In the genomic region with DNA sequence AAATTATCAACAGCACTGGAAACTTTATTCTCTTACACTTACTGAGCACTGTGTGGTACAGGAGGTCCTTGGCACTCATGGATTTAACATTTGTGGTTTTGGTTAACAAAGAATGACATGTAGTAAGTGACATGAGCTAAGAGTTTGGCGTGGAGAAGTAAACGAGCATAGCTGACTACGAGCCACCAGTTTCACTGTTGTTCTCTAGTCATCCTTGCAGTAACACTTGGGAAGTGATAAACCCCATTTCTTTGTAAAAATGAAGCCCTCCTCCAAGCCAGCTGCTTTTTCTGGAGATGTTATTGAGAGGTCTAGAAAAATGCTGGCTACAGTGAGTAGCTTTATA, we compare ENCODE assay signal across 1 cellular context.
TF ChIP-seq lines count a peak whose summit lies in the region.

No MANE protein-coding gene starts in this region.

TF ChIP-seq in GM12878, 131 proteins besides CTCF, POLR2A, EP300 and RAD21 (continued from another document):
- TF ChIP-seq, protein P1, sequence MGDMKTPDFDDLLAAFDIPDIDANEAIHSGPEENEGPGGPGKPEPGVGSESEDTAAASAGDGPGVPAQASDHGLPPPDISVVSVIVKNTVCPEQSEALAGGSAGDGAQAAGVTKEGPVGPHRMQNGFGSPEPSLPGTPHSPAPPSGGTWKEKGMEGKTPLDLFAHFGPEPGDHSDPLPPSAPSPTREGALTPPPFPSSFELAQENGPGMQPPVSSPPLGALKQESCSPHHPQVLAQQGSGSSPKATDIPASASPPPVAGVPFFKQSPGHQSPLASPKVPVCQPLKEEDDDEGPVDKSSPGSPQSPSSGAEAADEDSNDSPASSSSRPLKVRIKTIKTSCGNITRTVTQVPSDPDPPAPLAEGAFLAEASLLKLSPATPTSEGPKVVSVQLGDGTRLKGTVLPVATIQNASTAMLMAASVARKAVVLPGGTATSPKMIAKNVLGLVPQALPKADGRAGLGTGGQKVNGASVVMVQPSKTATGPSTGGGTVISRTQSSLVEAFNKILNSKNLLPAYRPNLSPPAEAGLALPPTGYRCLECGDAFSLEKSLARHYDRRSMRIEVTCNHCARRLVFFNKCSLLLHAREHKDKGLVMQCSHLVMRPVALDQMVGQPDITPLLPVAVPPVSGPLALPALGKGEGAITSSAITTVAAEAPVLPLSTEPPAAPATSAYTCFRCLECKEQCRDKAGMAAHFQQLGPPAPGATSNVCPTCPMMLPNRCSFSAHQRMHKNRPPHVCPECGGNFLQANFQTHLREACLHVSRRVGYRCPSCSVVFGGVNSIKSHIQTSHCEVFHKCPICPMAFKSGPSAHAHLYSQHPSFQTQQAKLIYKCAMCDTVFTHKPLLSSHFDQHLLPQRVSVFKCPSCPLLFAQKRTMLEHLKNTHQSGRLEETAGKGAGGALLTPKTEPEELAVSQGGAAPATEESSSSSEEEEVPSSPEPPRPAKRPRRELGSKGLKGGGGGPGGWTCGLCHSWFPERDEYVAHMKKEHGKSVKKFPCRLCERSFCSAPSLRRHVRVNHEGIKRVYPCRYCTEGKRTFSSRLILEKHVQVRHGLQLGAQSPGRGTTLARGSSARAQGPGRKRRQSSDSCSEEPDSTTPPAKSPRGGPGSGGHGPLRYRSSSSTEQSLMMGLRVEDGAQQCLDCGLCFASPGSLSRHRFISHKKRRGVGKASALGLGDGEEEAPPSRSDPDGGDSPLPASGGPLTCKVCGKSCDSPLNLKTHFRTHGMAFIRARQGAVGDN (IDR thresholded peaks at IDR 0.05) = no peak
- TF ChIP-seq SREBF2 (IDR thresholded peaks at IDR 0.05; ENCODE audit: low read length) = no peak
- no peak for TF ChIP-seq NR2C2 (IDR thresholded peaks at IDR 0.05; ENCODE audit: borderline replicate concordance, control insufficient read depth, insufficient read length, low read depth)
- no peak for TF ChIP-seq ZSCAN29 (IDR thresholded peaks at IDR 0.05)
- TF ChIP-seq NR2C1 (IDR thresholded peaks at IDR 0.05) = no peak
- TF ChIP-seq CEBPB (IDR thresholded peaks at IDR 0.05; ENCODE audit: borderline replicate concordance in 1 of 2, low read depth in 2 of 2, low read length in 2 of 2) = no peak
- peak; percentile 3 to 55 for TF ChIP-seq IKZF2 (IDR thresholded peaks at IDR 0.05)
- no peak for TF ChIP-seq LARP7 (IDR thresholded peaks at IDR 0.05)
- TF ChIP-seq, protein P2, sequence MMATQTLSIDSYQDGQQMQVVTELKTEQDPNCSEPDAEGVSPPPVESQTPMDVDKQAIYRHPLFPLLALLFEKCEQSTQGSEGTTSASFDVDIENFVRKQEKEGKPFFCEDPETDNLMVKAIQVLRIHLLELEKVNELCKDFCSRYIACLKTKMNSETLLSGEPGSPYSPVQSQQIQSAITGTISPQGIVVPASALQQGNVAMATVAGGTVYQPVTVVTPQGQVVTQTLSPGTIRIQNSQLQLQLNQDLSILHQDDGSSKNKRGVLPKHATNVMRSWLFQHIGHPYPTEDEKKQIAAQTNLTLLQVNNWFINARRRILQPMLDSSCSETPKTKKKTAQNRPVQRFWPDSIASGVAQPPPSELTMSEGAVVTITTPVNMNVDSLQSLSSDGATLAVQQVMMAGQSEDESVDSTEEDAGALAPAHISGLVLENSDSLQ (IDR thresholded peaks at IDR 0.05) = peak; percentile 70
- TF ChIP-seq RUNX3 (IDR thresholded peaks at IDR 0.05; ENCODE audit: low read length) = peak; percentile 88
- peak; percentile 43 for TF ChIP-seq IKZF1 (conservative IDR thresholded peaks at IDR 0.05)
- TF ChIP-seq CBFB (IDR thresholded peaks at IDR 0.05; ENCODE audit: low read depth) = peak; percentile 52; the same call in 1 of the 2 replicates
- peak; percentile 41; the same call in 1 of the 2 replicates for TF ChIP-seq JUNB (IDR thresholded peaks at IDR 0.05)
- no peak for TF ChIP-seq SRF (IDR thresholded peaks at IDR 0.05; ENCODE audit: low read depth in 2 of 2, low read length in 2 of 2)
- peak; percentile 38; the same call in 1 of the 2 replicates for TF ChIP-seq JUND (IDR thresholded peaks at IDR 0.05; ENCODE audit: low read depth, low read length)
- no peak for TF ChIP-seq RFX5 (IDR thresholded peaks at IDR 0.05; ENCODE audit: low read depth, low read length)
- peak; percentile 38; the same call in 1 of the 2 replicates for TF ChIP-seq EED (IDR thresholded peaks at IDR 0.05; ENCODE audit: low read depth)
- TF ChIP-seq SMC3 (IDR thresholded peaks at IDR 0.05; ENCODE audit: borderline replicate concordance, low read length) = peak; percentile 13; the same call in 1 of the 2 replicates
- no peak for TF ChIP-seq YBX1 (IDR thresholded peaks at IDR 0.05)
- TF ChIP-seq CHD2 (IDR thresholded peaks at IDR 0.05; ENCODE audit: borderline replicate concordance, low read depth, low read length) = 0 out of 2 replicates have a peak, but pooled peaks have one; percentile 16
- TF ChIP-seq PAX5 (IDR thresholded peaks at IDR 0.05; ENCODE audit: borderline replicate concordance, low read depth, low read length) = peak; percentile 70
- TF ChIP-seq NFYA (IDR thresholded peaks at IDR 0.05; ENCODE audit: borderline replicate concordance, low read depth, low read length) = no peak
- TF ChIP-seq BHLHE40 (IDR thresholded peaks at IDR 0.05; ENCODE audit: borderline replicate concordance in 1 of 2, low read depth in 2 of 2, low read length in 1 of 2) = peak in 1 of 2 experiments; percentile 20; a peak in 1 of 4 replicates
- TF ChIP-seq, protein P3, sequence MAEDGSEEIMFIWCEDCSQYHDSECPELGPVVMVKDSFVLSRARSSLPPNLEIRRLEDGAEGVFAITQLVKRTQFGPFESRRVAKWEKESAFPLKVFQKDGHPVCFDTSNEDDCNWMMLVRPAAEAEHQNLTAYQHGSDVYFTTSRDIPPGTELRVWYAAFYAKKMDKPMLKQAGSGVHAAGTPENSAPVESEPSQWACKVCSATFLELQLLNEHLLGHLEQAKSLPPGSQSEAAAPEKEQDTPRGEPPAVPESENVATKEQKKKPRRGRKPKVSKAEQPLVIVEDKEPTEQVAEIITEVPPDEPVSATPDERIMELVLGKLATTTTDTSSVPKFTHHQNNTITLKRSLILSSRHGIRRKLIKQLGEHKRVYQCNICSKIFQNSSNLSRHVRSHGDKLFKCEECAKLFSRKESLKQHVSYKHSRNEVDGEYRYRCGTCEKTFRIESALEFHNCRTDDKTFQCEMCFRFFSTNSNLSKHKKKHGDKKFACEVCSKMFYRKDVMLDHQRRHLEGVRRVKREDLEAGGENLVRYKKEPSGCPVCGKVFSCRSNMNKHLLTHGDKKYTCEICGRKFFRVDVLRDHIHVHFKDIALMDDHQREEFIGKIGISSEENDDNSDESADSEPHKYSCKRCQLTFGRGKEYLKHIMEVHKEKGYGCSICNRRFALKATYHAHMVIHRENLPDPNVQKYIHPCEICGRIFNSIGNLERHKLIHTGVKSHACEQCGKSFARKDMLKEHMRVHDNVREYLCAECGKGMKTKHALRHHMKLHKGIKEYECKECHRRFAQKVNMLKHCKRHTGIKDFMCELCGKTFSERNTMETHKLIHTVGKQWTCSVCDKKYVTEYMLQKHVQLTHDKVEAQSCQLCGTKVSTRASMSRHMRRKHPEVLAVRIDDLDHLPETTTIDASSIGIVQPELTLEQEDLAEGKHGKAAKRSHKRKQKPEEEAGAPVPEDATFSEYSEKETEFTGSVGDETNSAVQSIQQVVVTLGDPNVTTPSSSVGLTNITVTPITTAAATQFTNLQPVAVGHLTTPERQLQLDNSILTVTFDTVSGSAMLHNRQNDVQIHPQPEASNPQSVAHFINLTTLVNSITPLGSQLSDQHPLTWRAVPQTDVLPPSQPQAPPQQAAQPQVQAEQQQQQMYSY (CRISPR knock-in tag; IDR thresholded peaks at IDR 0.05) = no peak
- TF ChIP-seq MTA2 (IDR thresholded peaks at IDR 0.05; ENCODE audit: low read depth) = peak; percentile 35; the same call in 1 of the 2 replicates
- TF ChIP-seq IRF4 (IDR thresholded peaks at IDR 0.05; ENCODE audit: low read depth, low read length) = 0 out of 2 replicates have a peak, but pooled peaks have one; percentile 45
- peak; percentile 52; the same call in 1 of the 2 replicates for TF ChIP-seq CREB1 (IDR thresholded peaks at IDR 0.05; ENCODE audit: low read depth)
- 0 out of 2 replicates have a peak, but pooled peaks have one; percentile 13 for TF ChIP-seq BMI1 (IDR thresholded peaks at IDR 0.05; ENCODE audit: borderline replicate concordance)
- TF ChIP-seq POLR2AphosphoS5 (IDR thresholded peaks at IDR 0.05; ENCODE audit: low read length) = no peak
- no peak for TF ChIP-seq RAD51 (IDR thresholded peaks at IDR 0.05)
- TF ChIP-seq, protein P4, sequence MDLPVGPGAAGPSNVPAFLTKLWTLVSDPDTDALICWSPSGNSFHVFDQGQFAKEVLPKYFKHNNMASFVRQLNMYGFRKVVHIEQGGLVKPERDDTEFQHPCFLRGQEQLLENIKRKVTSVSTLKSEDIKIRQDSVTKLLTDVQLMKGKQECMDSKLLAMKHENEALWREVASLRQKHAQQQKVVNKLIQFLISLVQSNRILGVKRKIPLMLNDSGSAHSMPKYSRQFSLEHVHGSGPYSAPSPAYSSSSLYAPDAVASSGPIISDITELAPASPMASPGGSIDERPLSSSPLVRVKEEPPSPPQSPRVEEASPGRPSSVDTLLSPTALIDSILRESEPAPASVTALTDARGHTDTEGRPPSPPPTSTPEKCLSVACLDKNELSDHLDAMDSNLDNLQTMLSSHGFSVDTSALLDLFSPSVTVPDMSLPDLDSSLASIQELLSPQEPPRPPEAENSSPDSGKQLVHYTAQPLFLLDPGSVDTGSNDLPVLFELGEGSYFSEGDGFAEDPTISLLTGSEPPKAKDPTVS (IDR thresholded peaks at IDR 0.05; ENCODE audit: low read depth, low read length) = no peak
- TF ChIP-seq, protein P5, sequence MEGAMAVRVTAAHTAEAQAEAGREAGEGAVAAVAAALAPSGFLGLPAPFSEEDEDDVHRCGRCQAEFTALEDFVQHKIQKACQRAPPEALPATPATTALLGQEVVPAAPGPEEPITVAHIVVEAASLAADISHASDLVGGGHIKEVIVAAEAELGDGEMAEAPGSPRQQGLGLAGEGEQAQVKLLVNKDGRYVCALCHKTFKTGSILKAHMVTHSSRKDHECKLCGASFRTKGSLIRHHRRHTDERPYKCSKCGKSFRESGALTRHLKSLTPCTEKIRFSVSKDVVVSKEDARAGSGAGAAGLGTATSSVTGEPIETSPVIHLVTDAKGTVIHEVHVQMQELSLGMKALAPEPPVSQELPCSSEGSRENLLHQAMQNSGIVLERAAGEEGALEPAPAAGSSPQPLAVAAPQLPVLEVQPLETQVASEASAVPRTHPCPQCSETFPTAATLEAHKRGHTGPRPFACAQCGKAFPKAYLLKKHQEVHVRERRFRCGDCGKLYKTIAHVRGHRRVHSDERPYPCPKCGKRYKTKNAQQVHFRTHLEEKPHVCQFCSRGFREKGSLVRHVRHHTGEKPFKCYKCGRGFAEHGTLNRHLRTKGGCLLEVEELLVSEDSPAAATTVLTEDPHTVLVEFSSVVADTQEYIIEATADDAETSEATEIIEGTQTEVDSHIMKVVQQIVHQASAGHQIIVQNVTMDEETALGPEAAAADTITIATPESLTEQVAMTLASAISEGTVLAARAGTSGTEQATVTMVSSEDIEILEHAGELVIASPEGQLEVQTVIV (IDR thresholded peaks at IDR 0.05; ENCODE audit: borderline replicate concordance, partially characterized antibody) = no peak
- TF ChIP-seq ATF7 (IDR thresholded peaks at IDR 0.05; ENCODE audit: low read depth) = 0 out of 2 replicates have a peak, but pooled peaks have one; percentile 13
- 0 out of 2 replicates have a peak, but pooled peaks have one; percentile 36 for TF ChIP-seq BCL11A (IDR thresholded peaks at IDR 0.05; ENCODE audit: low read depth, low read length)
- no peak for TF ChIP-seq ZNF217 (IDR thresholded peaks at IDR 0.05)
- TF ChIP-seq BACH1 (IDR thresholded peaks at IDR 0.05; ENCODE audit: borderline replicate concordance) = no peak
- TF ChIP-seq, protein P6, sequence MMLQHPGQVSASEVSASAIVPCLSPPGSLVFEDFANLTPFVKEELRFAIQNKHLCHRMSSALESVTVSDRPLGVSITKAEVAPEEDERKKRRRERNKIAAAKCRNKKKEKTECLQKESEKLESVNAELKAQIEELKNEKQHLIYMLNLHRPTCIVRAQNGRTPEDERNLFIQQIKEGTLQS (IDR thresholded peaks at IDR 0.05; ENCODE audit: borderline replicate concordance, extremely low read depth, low read depth, low read length) = no peak
- peak; percentile 54; the same call in 1 of the 2 replicates for TF ChIP-seq TCF12 (IDR thresholded peaks at IDR 0.05; ENCODE audit: low read depth, low read length)
- 0 out of 3 replicates have a peak, but pooled peaks have one; percentile 16 for TF ChIP-seq POU2F2 (IDR thresholded peaks at IDR 0.05; ENCODE audit: borderline replicate concordance, low read depth, low read length)
